ENCODE assay signal across 23 cellular contexts in genomic region chr3:45198264-45199260, GRCh38. TPM values are rescaled to one million over a fixed set of nuclear protein-coding genes. Genes with fewer than 3 reads are reported as not detected.
A peak's percentile ranks its signal among the peaks of the same experiment; 100 is the strongest.
DNase-seq lines count a peak whose midpoint lies in the region; ATAC-seq, FAIRE-seq and TF ChIP-seq lines count a peak whose summit lies in the region.
"Had no signal": no experiment of that assay in that cellular context is flagged by ENCODE, and none has a peak within 500 bp of the region (broad histone marks: within the 10 kb centered on the region; RNA-seq: fewer than 3 reads in every experiment).

No MANE protein-coding gene starts in this region.

- H2BK120ac ChIP-seq in H1 (replicated peaks; ENCODE audit: low read depth, low read length) (no peak overlapping the region), mesendoderm (ENCODE audit: low read depth, low read length) (no peak overlapping the region)

- ATAC-seq in PC-3 (no peak), HG02852 (IDR thresholded peaks at IDR 0.05; ENCODE audit: unreplicated experiment) (no peak)

- no peaks in the 10 kb centered on the region for H3K9me2 ChIP-seq in PC-3 (replicated peaks; ENCODE audit: low read length)

- H3F3A ChIP-seq in PC-3 (ENCODE audit: low read length, unreplicated experiment), result peaks cover 7% of the 10 kb centered on the region

- TF ChIP-seq EP300 in H1 (IDR thresholded peaks at IDR 0.05; ENCODE audit: borderline replicate concordance in 1 of 2, low read depth in 2 of 2, low read length in 2 of 2), result no peak

- H3K79me1 ChIP-seq in H1 (ENCODE audit: low read depth, low read length), result no peaks in the 10 kb centered on the region
- H3K79me1 ChIP-seq in mesendoderm (ENCODE audit: low read length), result no peaks in the 10 kb centered on the region

- H3K4me3 Mint-ChIP-seq in activated CD4-positive, alpha-beta memory T cell treated with anti-CD3 and anti-CD28 coated beads, Interleukin-2, amount 10 ng/mL, durations not matched to agents 7 days and 5 days, result no peak overlapping the region
- H3K4me3 Mint-ChIP-seq: T-helper 1 cell treated with Interleukin-12 subunit alpha and Interleukin-12 subunit beta and Interleukin-4 antibody, amounts not matched to agents 30 μg/mL and 1 μg/mL, for 36 hours had no signal

- peaks cover 59% of the 10 kb centered on the region for H3K27me3 Mint-ChIP-seq in activated CD4-positive, alpha-beta memory T cell treated with anti-CD3 and anti-CD28 coated beads, Interleukin-2, amount 10 ng/mL, durations not matched to agents 7 days and 5 days

- H3K4me3 ChIP-seq in PC-3 (ENCODE audit: low read length), result no peak overlapping the region
- H3K4me3 ChIP-seq in H1 (ENCODE audit: extremely low read depth in 1 of 4, insufficient read depth in 2 of 4, low read depth in 3 of 4, low read length in 4 of 4), result no peak overlapping the region
- no peak overlapping the region for H3K4me3 ChIP-seq in mesendoderm (ENCODE audit: low read length)
- H3K4me3 ChIP-seq: BLaER1 treated with 17β-estradiol and CSF1 and Interleukin-3, amounts not matched to agents 10 nM and 100 nM; esophagus squamous epithelium; left lung; MG63 had no signal

- DNase-seq in A172 (ENCODE audit: low spot score) (peak; percentile 78), PC-3 (no peak), H1 (ENCODE audit: low read depth in 1 of 2, low spot score in 2 of 2) (no peak), mesendoderm (peak; percentile 58), SIG-M5 treated with dmso at 0.1 percent for 504 hours (lab: John Stamatoyannopoulos, UW; ENCODE audit: unreplicated experiment) (no peak), midbrain (lab: John Stamatoyannopoulos, UW) (no peak)
- no peak for DNase-seq in activated CD4-positive, alpha-beta memory T cell treated with anti-CD3 and anti-CD28 coated beads, Interleukin-2, amount 10 ng/mL, durations not matched to agents 7 days and 5 days
- DNase-seq: activated CD4-positive, alpha-beta T cell treated with anti-CD3 and anti-CD28 coated beads, Interleukin-2, amount 50 U/mL, for 1 hour; activated gamma-delta T cell; amniotic stem cell; Calu3; central memory CD4-positive, alpha-beta T cell; esophagus squamous epithelium; left lung; MG63; NCI-H2171; NCI-H526; occipital lobe; retina; SHP77 had no signal

- no peak for TF ChIP-seq RAD21 in H1 (IDR thresholded peaks at IDR 0.05 in 1 of 2, conservative IDR thresholded peaks at IDR 0.05 in 1 of 2; ENCODE audit: low read depth in 2 of 2, low read length in 2 of 2)

- H3K56ac ChIP-seq in H1 (replicated peaks; ENCODE audit: insufficient read length, low read depth, low read length), result no peak overlapping the region
- H3K56ac ChIP-seq in mesendoderm (ENCODE audit: low read length), result no peak overlapping the region

- CTCF ChIA-PET in PC-3 (lab: Charles Lee) (interaction anchor here (0.9 kb wide), 1 partner anchor 158 kb away, joined by 4 read pairs; no protein-coding TSS in a partner anchor), H1 (lab: Charles Lee; ENCODE audit: partially characterized antibody) (interaction anchor here (0.9 to 6.4 kb wide), 5 partner anchors 8 to 160 kb away, joined by 3 to 35 read pairs (median 5); no protein-coding TSS in a partner anchor)
- CTCF ChIA-PET in activated CD4-positive, alpha-beta memory T cell treated with anti-CD3 and anti-CD28 coated beads, Interleukin-2, amount 10 ng/mL, durations not matched to agents 7 days and 5 days (lab: Charles Lee), result interaction anchor here (1.4 kb wide), 1 partner anchor 11 kb away, joined by 6 read pairs; no protein-coding TSS in a partner anchor

- H2BK5ac ChIP-seq in H1 (ENCODE audit: low read depth, low read length) (no peak overlapping the region), mesendoderm (ENCODE audit: low read length) (no peak overlapping the region)

- 91% methylated on average over 5 of the region's 5 CpGs; no CpG with 5 or more reads in 1 of the 2 experiments for WGBS in H1 (ENCODE audit: extremely low coverage in 1 of 2, insufficient coverage in 1 of 2, insufficient read length in 1 of 2, insufficient replicate concordance in 2 of 2, low coverage in 1 of 2, low lambda C conversion rate in 2 of 2, missing lambda C conversion rate in 1 of 2), 2 experiments
- no CpG with 5 or more reads among the region's 5 CpGs for WGBS in mesendoderm (ENCODE audit: extremely low coverage, insufficient coverage, low lambda C conversion rate)

- no peaks in the 10 kb centered on the region for H3K79me2 ChIP-seq in PC-3 (ENCODE audit: low read length)
- no peaks in the 10 kb centered on the region for H3K79me2 ChIP-seq in H1 (ENCODE audit: control insufficient read depth in 1 of 2, insufficient read depth in 2 of 2, low read length in 2 of 2)
- no peaks in the 10 kb centered on the region for H3K79me2 ChIP-seq in mesendoderm (ENCODE audit: control insufficient read depth, insufficient read depth, low read length)

- no peak overlapping the region for H2AFZ ChIP-seq in PC-3 (ENCODE audit: low read length)
- no peak overlapping the region for H2AFZ ChIP-seq in H1 (ENCODE audit: low read length)

- TF ChIP-seq POLR2A in H1 (IDR thresholded peaks at IDR 0.05; ENCODE audit: control extremely low read depth in 1 of 2, low read depth in 2 of 2, low read length in 2 of 2), result no peak

- H2AK5ac ChIP-seq in H1 (ENCODE audit: low read depth, low read length) (no peak overlapping the region), mesendoderm (ENCODE audit: low read length) (no peak overlapping the region)

- H3K14ac ChIP-seq in H1 (ENCODE audit: insufficient read length), result no peak overlapping the region

- H3K9me3 Mint-ChIP-seq in activated CD4-positive, alpha-beta memory T cell treated with anti-CD3 and anti-CD28 coated beads, Interleukin-2, amount 10 ng/mL, durations not matched to agents 7 days and 5 days, result no peaks in the 10 kb centered on the region
- H3K9me3 Mint-ChIP-seq: T-helper 1 cell treated with Interleukin-12 subunit alpha and Interleukin-12 subunit beta and Interleukin-4 antibody, amounts not matched to agents 30 μg/mL and 1 μg/mL, for 36 hours had no signal

- H3K27ac ChIP-seq in PC-3 (ENCODE audit: low read length) (peak overlapping the region; percentile 66), H1 (ENCODE audit: low read depth, low read length) (no peak overlapping the region), mesendoderm (ENCODE audit: low read depth, low read length) (no peak overlapping the region)
- H3K27ac ChIP-seq: BLaER1 treated with 17β-estradiol and CSF1 and Interleukin-3, amounts not matched to agents 10 nM and 100 nM; esophagus squamous epithelium had no signal

- no peak overlapping the region for H4K91ac ChIP-seq in H1 (replicated peaks; ENCODE audit: insufficient read length, low read length)

- POLR2A ChIA-PET in PC-3 (lab: Charles Lee; ENCODE audit: unreplicated experiment), result no interaction called here
- POLR2A ChIA-PET in H1 (lab: Charles Lee; ENCODE audit: partially characterized antibody), result no interaction called here
- POLR2A ChIA-PET in activated CD4-positive, alpha-beta memory T cell treated with anti-CD3 and anti-CD28 coated beads, Interleukin-2, amount 10 ng/mL, durations not matched to agents 7 days and 5 days (lab: Charles Lee), result interaction anchor here (1.2 to 1.7 kb wide), 2 partner anchors 93 to 157 kb away, joined by 3 read pairs; no protein-coding TSS in a partner anchor

- no peak overlapping the region for H3K18ac ChIP-seq in H1 (ENCODE audit: extremely low read depth, low read length)
- H3K18ac ChIP-seq in mesendoderm (ENCODE audit: low read length), result no peak overlapping the region

- no peak overlapping the region for H3K4ac ChIP-seq in H1 (replicated peaks; ENCODE audit: insufficient read length, low read depth, low read length)
- H3K4ac ChIP-seq in mesendoderm (ENCODE audit: low read depth, low read length), result no peak overlapping the region

- FAIRE-seq in H1 (lab: Jason Lieb, UNC), result no peak

- H3K4me1 Mint-ChIP-seq in activated CD4-positive, alpha-beta memory T cell treated with anti-CD3 and anti-CD28 coated beads, Interleukin-2, amount 10 ng/mL, durations not matched to agents 7 days and 5 days, result no peaks in the 10 kb centered on the region

- H3K9me3 ChIP-seq in PC-3 (ENCODE audit: low read length), result no peaks in the 10 kb centered on the region
- no peaks in the 10 kb centered on the region for H3K9me3 ChIP-seq in H1 (ENCODE audit: insufficient read depth in 2 of 2, low read depth in 1 of 2, low read length in 1 of 2)
- H3K9me3 ChIP-seq: BLaER1 treated with 17β-estradiol and CSF1 and Interleukin-3, amounts not matched to agents 10 nM and 100 nM; esophagus squamous epithelium; left lung; MG63 had no signal

- TF ChIP-seq CTCF in PC-3 (conservative IDR thresholded peaks at IDR 0.05; ENCODE audit: low read depth, low read length), result no peak
- no peak for TF ChIP-seq CTCF in H1 (IDR thresholded peaks at IDR 0.05; ENCODE audit: control extremely low read depth in 1 of 3, insufficient read depth in 1 of 3, low read depth in 1 of 3, low read length in 3 of 3)

- no peak overlapping the region for H3K23ac ChIP-seq in H1 (ENCODE audit: insufficient read length)
- no peak overlapping the region for H3K23ac ChIP-seq in mesendoderm (ENCODE audit: low read length)

- no peaks in the 10 kb centered on the region for H3K36me3 Mint-ChIP-seq in activated CD4-positive, alpha-beta memory T cell treated with anti-CD3 and anti-CD28 coated beads, Interleukin-2, amount 10 ng/mL, durations not matched to agents 7 days and 5 days (ENCODE audit: low read depth)

- H4K5ac ChIP-seq in H1 (ENCODE audit: insufficient read length, low read depth, low read length) (no peak overlapping the region), mesendoderm (ENCODE audit: low read length) (no peak overlapping the region)

- no peaks in the 10 kb centered on the region for H3K23me2 ChIP-seq in H1 (ENCODE audit: low read depth, low read length)

- peaks cover 27% of the 10 kb centered on the region for H3K4me1 ChIP-seq in PC-3 (ENCODE audit: insufficient read depth, low read length)
- H3K4me1 ChIP-seq in H1 (replicated peaks in 1 of 4; ENCODE audit: control insufficient read depth in 3 of 4, insufficient read depth in 4 of 4, low read length in 3 of 4), result peaks cover 0 to 4% (median 3%) of the 10 kb centered on the region in 4 experiments; a peak in 3 of 7 replicates
- H3K4me1 ChIP-seq in mesendoderm (ENCODE audit: control insufficient read depth, low read depth, low read length), result peaks cover 3% of the 10 kb centered on the region
- H3K4me1 ChIP-seq: BLaER1 treated with 17β-estradiol and CSF1 and Interleukin-3, amounts not matched to agents 10 nM and 100 nM had no signal

- H3K36me3 ChIP-seq in PC-3 (ENCODE audit: low read depth, low read length) (no peaks in the 10 kb centered on the region), H1 (ENCODE audit: control insufficient read depth in 2 of 4, insufficient read depth in 4 of 4, low read length in 3 of 4) (no peaks in the 10 kb centered on the region), mesendoderm (ENCODE audit: control insufficient read depth, insufficient read depth, low read length) (no peaks in the 10 kb centered on the region)
- H3K36me3 ChIP-seq: esophagus squamous epithelium, left lung, MG63 had no signal

- H3K4me2 ChIP-seq in PC-3 (ENCODE audit: low read length) (no peak overlapping the region; the same call in 1 of the 2 replicates), H1 (ENCODE audit: insufficient read depth in 1 of 2, low read depth in 2 of 2, low read length in 2 of 2) (no peak overlapping the region), mesendoderm (ENCODE audit: low read length) (no peak overlapping the region)
- H3K4me2 ChIP-seq: BLaER1 treated with 17β-estradiol and CSF1 and Interleukin-3, amounts not matched to agents 10 nM and 100 nM had no signal

- no peak overlapping the region for H3K27ac Mint-ChIP-seq in activated CD4-positive, alpha-beta memory T cell treated with anti-CD3 and anti-CD28 coated beads, Interleukin-2, amount 10 ng/mL, durations not matched to agents 7 days and 5 days
- H3K27ac Mint-ChIP-seq: T-helper 1 cell treated with Interleukin-12 subunit alpha and Interleukin-12 subunit beta and Interleukin-4 antibody, amounts not matched to agents 30 μg/mL and 1 μg/mL, for 36 hours had no signal

- H3K27me3 ChIP-seq in PC-3 (ENCODE audit: low read length) (no peaks in the 10 kb centered on the region), H1 (replicated peaks in 1 of 4; ENCODE audit: control insufficient read depth in 3 of 4, extremely low read depth in 1 of 4, insufficient read depth in 3 of 4, low read length in 3 of 4) (no peaks in the 10 kb centered on the region), mesendoderm (ENCODE audit: insufficient read depth, low read length, poor library complexity) (no peaks in the 10 kb centered on the region)
- H3K27me3 ChIP-seq: BLaER1 treated with 17β-estradiol and CSF1 and Interleukin-3, amounts not matched to agents 10 nM and 100 nM; esophagus squamous epithelium; left lung; MG63 had no signal

- no peak overlapping the region for H2BK20ac ChIP-seq in H1 (ENCODE audit: low read length)

- no peaks in the 10 kb centered on the region for H4K20me1 ChIP-seq in PC-3 (ENCODE audit: low read length)
- H4K20me1 ChIP-seq in H1 (replicated peaks in 1 of 2; ENCODE audit: control insufficient read depth in 1 of 2, insufficient read depth in 2 of 2, low read length in 2 of 2), result no peaks in the 10 kb centered on the region
- H4K20me1 ChIP-seq: BLaER1 treated with 17β-estradiol and CSF1 and Interleukin-3, amounts not matched to agents 10 nM and 100 nM had no signal

- no peak overlapping the region for H4K8ac ChIP-seq in H1 (ENCODE audit: extremely low read depth, insufficient read depth, low read length)
- H4K8ac ChIP-seq in mesendoderm (ENCODE audit: low read depth, low read length), result no peak overlapping the region

- no TSS peak for BruUV-seq in PC-3 (replicated peaks; lab: Mats Ljungman, UMichigan)

- H3K9ac ChIP-seq in PC-3 (ENCODE audit: low read length) (no peak overlapping the region), H1 (replicated peaks in 1 of 4; ENCODE audit: extremely low read depth in 1 of 4, low read depth in 3 of 4, low read length in 3 of 4) (no peak overlapping the region), mesendoderm (ENCODE audit: low read length) (no peak overlapping the region)
- H3K9ac ChIP-seq: BLaER1 treated with 17β-estradiol and CSF1 and Interleukin-3, amounts not matched to agents 10 nM and 100 nM had no signal

- intact Hi-C loops in PC-3 (cut with micrococcal nuclease), result no loop called here

- peak overlapping the region; percentile 61; the same call in 1 of the 2 replicates for H2BK15ac ChIP-seq in H1 (ENCODE audit: low read length)
- no peak overlapping the region for H2BK15ac ChIP-seq in mesendoderm (replicated peaks; ENCODE audit: low read depth)

- H2BK12ac ChIP-seq in H1 (ENCODE audit: low read depth, low read length), result no peak overlapping the region

RNA-seq across cellular contexts. Expression of gene TMEM158, which starts 27.5 kb away (rescaled TPM):
- 95.1 and 111 TPM in 2 replicates for total RNA-seq in A172 (2014; rRNA removed; shearing (Covaris generic))
- 80.6 and 82.9 TPM in 2 replicates for total RNA-seq in PC-3 (2014; rRNA removed)
- total RNA-seq in H1 (2021; fragmentation: NEBNext Ultra II Directional; extraction: Animal tissue kit (Norgen Biotek cat#: 25700)), result 30.3 and 35.5 TPM in 2 replicates
- 6.8 and 17.5 TPM in 2 replicates for polyA plus RNA-seq in H1 (2011; rRNA removed)
- 13.1 TPM for polyA plus RNA-seq in H1 (2011; cell fraction: cytosol; rRNA removed)
- polyA plus RNA-seq in H1 (2011; cell fraction: nucleus; rRNA removed), result 13.5 TPM
- polyA plus RNA-seq in H1 (2012, experiment 1 of 2), result 9.6 to 16.2 TPM (median 14.0 TPM) in 4 replicates
- polyA plus RNA-seq in H1 (2012, experiment 2 of 2), result 13.0 TPM
- 20.9 TPM for polyA plus RNA-seq in H1 (2013, experiment 1 of 2)
- polyA plus RNA-seq in H1 (2013, experiment 2 of 2), result 20.0 TPM
- 1.3 and 1.8 TPM in 2 replicates for polyA minus RNA-seq in H1 (2011; rRNA and poly(A)+ RNA removed)
- 11.8 TPM for polyA minus RNA-seq in H1 (2011; cell fraction: cytosol; rRNA and poly(A)+ RNA removed)
- polyA minus RNA-seq in H1 (2011; cell fraction: nucleus; rRNA and poly(A)+ RNA removed), result 6.5 TPM
- polyA plus RNA-seq in mesendoderm (2013, experiment 1 of 2), result 23.6 TPM
- 22.3 TPM for polyA plus RNA-seq in mesendoderm (2013, experiment 2 of 2)
- not detected for total RNA-seq in activated CD4-positive, alpha-beta memory T cell treated with anti-CD3 and anti-CD28 coated beads, Interleukin-2, amount 10 ng/mL, durations not matched to agents 7 days and 5 days

RNA-seq across cellular contexts. Expression of gene CDCP1, which starts 52.4 kb away (rescaled TPM):
- 0.29 and 0.78 TPM in 2 replicates for total RNA-seq in A172 (2014; rRNA removed; shearing (Covaris generic))
- total RNA-seq in PC-3 (2014; rRNA removed), result 120 and 124 TPM in 2 replicates
- total RNA-seq in H1 (2021; fragmentation: NEBNext Ultra II Directional; extraction: Animal tissue kit (Norgen Biotek cat#: 25700)), result 21.2 and 23.3 TPM in 2 replicates
- polyA plus RNA-seq in H1 (2011; rRNA removed), result 10.0 and 10.1 TPM in 2 replicates
- polyA plus RNA-seq in H1 (2011; cell fraction: cytosol; rRNA removed), result 8.8 TPM
- polyA plus RNA-seq in H1 (2011; cell fraction: nucleus; rRNA removed), result 14.0 TPM
- 10.8 to 12.0 TPM (median 11.1 TPM) in 4 replicates for polyA plus RNA-seq in H1 (2012, experiment 1 of 2)
- 5.5 TPM for polyA plus RNA-seq in H1 (2012, experiment 2 of 2)
- polyA plus RNA-seq in H1 (2013, experiment 1 of 2), result 20.0 TPM
- polyA plus RNA-seq in H1 (2013, experiment 2 of 2), result 22.4 TPM
- polyA minus RNA-seq in H1 (2011; rRNA and poly(A)+ RNA removed), result 17.6 and 19.4 TPM in 2 replicates
- 14.3 TPM for polyA minus RNA-seq in H1 (2011; cell fraction: cytosol; rRNA and poly(A)+ RNA removed)
- polyA minus RNA-seq in H1 (2011; cell fraction: nucleus; rRNA and poly(A)+ RNA removed), result 11.4 TPM
- 7.2 TPM for polyA plus RNA-seq in mesendoderm (2013, experiment 1 of 2)
- 6.9 TPM for polyA plus RNA-seq in mesendoderm (2013, experiment 2 of 2)
- total RNA-seq in activated CD4-positive, alpha-beta memory T cell treated with anti-CD3 and anti-CD28 coated beads, Interleukin-2, amount 10 ng/mL, durations not matched to agents 7 days and 5 days, result 1 to 10 TPM; 1.9 to 2.2 TPM

Comparison
In these comparisons a context has a peak if more than half of its experiments do, and no peak if none do; other contexts are left out.
1. DNase-seq: peak in A172 (single experiment) and mesendoderm (single experiment); none in PC-3 (single experiment), H1 (0 of 2), SIG-M5 treated with dmso at 0.1 percent for 504 hours (single experiment), activated CD4-positive, alpha-beta memory T cell treated with anti-CD3 and anti-CD28 coated beads, Interleukin-2, amount 10 ng/mL, durations not matched to agents 7 days and 5 days (single experiment) and midbrain (single experiment).
2. RNA of gene TMEM158, which starts 27.5 kb away (total RNA-seq): 95.1 to 111 TPM in A172, 80.6 to 82.9 TPM in PC-3 and 30.3 to 35.5 TPM in H1; not detected in activated CD4-positive, alpha-beta memory T cell treated with anti-CD3 and anti-CD28 coated beads, Interleukin-2, amount 10 ng/mL, durations not matched to agents 7 days and 5 days; every median in the first group is over 10 times any median in the second.